In the genomic region with DNA sequence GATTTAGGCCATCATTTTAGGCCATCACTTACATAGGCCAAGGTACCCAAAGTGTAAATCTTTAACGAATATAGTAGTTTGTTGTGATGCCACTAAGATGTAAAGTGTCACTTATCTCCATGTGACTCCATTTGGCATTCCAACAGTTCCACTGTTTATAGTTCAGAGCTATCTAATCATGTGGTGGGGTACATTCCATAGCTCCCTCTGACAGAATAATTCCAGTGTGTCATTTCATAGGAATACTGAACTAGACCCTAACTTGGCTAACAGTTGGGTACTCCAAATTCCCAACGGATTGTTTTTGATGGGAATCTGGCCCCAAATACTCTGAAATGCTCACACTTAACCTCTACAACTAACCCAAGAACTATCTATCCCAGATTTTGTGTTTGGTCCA, we compare ENCODE assay signal across 37 cellular contexts.
DNase-seq lines count a peak whose midpoint lies in the region; FAIRE-seq and TF ChIP-seq lines count a peak whose summit lies in the region.
"Had no signal": no experiment of that assay in that cellular context is flagged by ENCODE, and none has a peak within 500 bp of the region (broad histone marks: within the 10 kb centered on the region; RNA-seq: fewer than 3 reads in every experiment).

No MANE protein-coding gene starts in this region.

- no peak for TF ChIP-seq EP300 in tibial nerve (IDR thresholded peaks at IDR 0.05)

- in situ Hi-C loops in brain microvascular endothelial cell (cut with HindIII; ENCODE audit: low pct_ligation_motif_present, low sequenced_read_pairs): no loop called here

- H3K36me3 ChIP-seq in brain microvascular endothelial cell (replicated peaks) (no peaks in the 10 kb centered on the region), tibial nerve (no peaks in the 10 kb centered on the region)
- H3K36me3 ChIP-seq: colonic mucosa, heart right ventricle, neutrophil, Peyer's patch, prostate gland, WERI-Rb-1 had no signal

- peak; percentile 89 for FAIRE-seq in HTR-8/SVneo (lab: Jason Lieb, UNC)
- FAIRE-seq: bronchial epithelial cell, HepG2 had no signal

- H3K4me3 ChIP-seq in brain microvascular endothelial cell (ENCODE audit: low read depth, low read length): no peak overlapping the region
- H3K4me3 ChIP-seq in tibial nerve: no peak overlapping the region
- H3K4me3 ChIP-seq: colonic mucosa, heart right ventricle, Peyer's patch, prostate gland had no signal

- TF ChIP-seq POLR2A in tibial nerve (IDR thresholded peaks at IDR 0.05): no peak

- H3K27me3 ChIP-seq in brain microvascular endothelial cell (replicated peaks) (no peaks in the 10 kb centered on the region), tibial nerve (no peaks in the 10 kb centered on the region)
- H3K27me3 ChIP-seq: colonic mucosa, neutrophil, Peyer's patch had no signal

- TF ChIP-seq CTCF in brain microvascular endothelial cell (IDR thresholded peaks at IDR 0.05; ENCODE audit: low read depth, low read length, missing control alignments): no peak
- TF ChIP-seq CTCF in GM10266 (IDR thresholded peaks at IDR 0.05; ENCODE audit: control insufficient read depth, insufficient read depth, low read depth, missing control alignments): no peak
- no peak for TF ChIP-seq CTCF in tibial nerve (IDR thresholded peaks at IDR 0.05)

- H3K4me1 ChIP-seq in tibial nerve: no peaks in the 10 kb centered on the region
- H3K4me1 ChIP-seq: colonic mucosa, Peyer's patch, prostate gland had no signal

- DNase-seq in A172 (ENCODE audit: low spot score) (peak; percentile 78), HTR-8/SVneo (ENCODE audit: insufficient read length, low spot score) (peak; percentile 25), brain microvascular endothelial cell (peak; percentile 50), hepatic stellate cell (ENCODE audit: low spot score) (peak; percentile 42), NCI-H524 treated with DMSO at 0.1 percent for 48 hours (lab: John Stamatoyannopoulos, UW) (no peak), GM10266 (ENCODE audit: extremely low spot score) (no peak), DMS53 treated with DMSO at 0.1 percent for 48 hours (lab: John Stamatoyannopoulos, UW; ENCODE audit: unreplicated experiment) (no peak), tibial nerve (ENCODE audit: low spot score in 2 of 2) (no peak)
- DNase-seq: activated CD4-positive, alpha-beta T cell treated with anti-CD3 and anti-CD28 coated beads for 48 hours; activated CD8-positive, alpha-beta memory T cell treated with anti-CD3 and anti-CD28 coated beads for 24 hours; activated naive CD4-positive, alpha-beta T cell treated with anti-CD3 and anti-CD28 coated beads, Interleukin-2, amount 50 U/mL, for 16 hours; activated T-cell treated with anti-CD3 and anti-CD28 coated beads for 4 hours; AML-193; amniotic stem cell; Calu3; CD4-positive, CD25-positive, alpha-beta regulatory T cell; colonic mucosa; DMS79 treated with DMSO at 0.1 percent for 48 hours; effector CD8-positive, alpha-beta T cell; GOT3; heart right ventricle; Karpas-422; naive thymus-derived CD4-positive, alpha-beta T cell; NCI-H1417; NCI-H2081 treated with DMSO at 0.1 percent for 48 hours; NCI-H774; Peyer's patch; SHP77; stimulated activated CD4-positive, alpha-beta T cell treated with anti-CD3 and anti-CD28 coated beads, Interleukin-15, amount 100 ng/mL, for 24 hours; substantia nigra; T-helper 9 cell; WERI-Rb-1 had no signal

- H3K27ac ChIP-seq in brain microvascular endothelial cell (peak overlapping the region; percentile 58), tibial nerve (no peak overlapping the region)
- H3K27ac ChIP-seq: 22Rv1, colonic mucosa, heart right ventricle, neutrophil, Peyer's patch, prostate gland, WERI-Rb-1 had no signal

- 49 to 53% methylated on average over 2 of the region's 2 CpGs for WGBS in tibial nerve, 2 donors

- H3K9me3 ChIP-seq in tibial nerve: no peaks in the 10 kb centered on the region
- H3K9me3 ChIP-seq: colonic mucosa, neutrophil, Peyer's patch, prostate gland had no signal

Comparison
In these comparisons a context has a peak if more than half of its experiments do, and no peak if none do; other contexts are left out.
1. DNase-seq: peak in A172 (single experiment), HTR-8/SVneo (single experiment), brain microvascular endothelial cell (single experiment) and hepatic stellate cell (single experiment); none in NCI-H524 treated with DMSO at 0.1 percent for 48 hours (single experiment), GM10266 (single experiment), DMS53 treated with DMSO at 0.1 percent for 48 hours (single experiment) and tibial nerve (0 of 2).